In genomic region chr5:130710596-130710995, GRCh38 we compare ENCODE assay signal across 16 cellular contexts.
DNase-seq lines count a peak whose midpoint lies in the region; ATAC-seq and TF ChIP-seq lines count a peak whose summit lies in the region.
"Had no signal": no experiment of that assay in that cellular context is flagged by ENCODE, and none has a peak within 500 bp of the region (broad histone marks: within the 10 kb centered on the region; RNA-seq: fewer than 3 reads in every experiment).

No MANE protein-coding gene starts in this region.

- DNase-seq in mammary epithelial cell (no peak), islet precursor cell (peak; percentile 56), smooth muscle cell (lab: John Stamatoyannopoulos, UW; ENCODE audit: unreplicated experiment) (no peak), DMS 273 (lab: John Stamatoyannopoulos, UW; ENCODE audit: unreplicated experiment) (no peak), GM10266 (ENCODE audit: extremely low spot score) (no peak)
- DNase-seq: cortex of kidney, foreskin melanocyte, immature natural killer cell, NCI-H2107, NCI-H82, T-helper 17 cell had no signal

- H4K20me1 ChIP-seq in mammary epithelial cell (ENCODE audit: insufficient read depth, low read length) (no peaks in the 10 kb centered on the region), smooth muscle cell (ENCODE audit: low read depth) (no peaks in the 10 kb centered on the region)
- H4K20me1 ChIP-seq: BLaER1 treated with 17β-estradiol and CSF1 and Interleukin-3, amounts not matched to agents 10 nM and 100 nM had no signal

- H2AFZ ChIP-seq in mammary epithelial cell (ENCODE audit: low read depth, low read length) (peak overlapping the region; percentile 10), smooth muscle cell (ENCODE audit: low read depth) (peak overlapping the region; percentile 13)

- peaks cover 3% of the 10 kb centered on the region for H3F3A ChIP-seq in smooth muscle cell (ENCODE audit: low read depth)

- TF ChIP-seq CTCF in mammary epithelial cell (conservative IDR thresholded peaks at IDR 0.05 in 1 of 2, IDR thresholded peaks at IDR 0.05 in 1 of 2; ENCODE audit: extremely low read depth in 1 of 2, insufficient read depth in 1 of 2, low read depth in 1 of 2, low read length in 2 of 2) (no peak), smooth muscle cell (IDR thresholded peaks at IDR 0.05; ENCODE audit: borderline replicate concordance, insufficient read depth, poor library complexity, severe bottlenecking) (no peak), GM10266 (IDR thresholded peaks at IDR 0.05; ENCODE audit: control insufficient read depth, insufficient read depth, low read depth, missing control alignments) (no peak)

- in situ Hi-C loops in mammary epithelial cell (cut with MboI; ENCODE audit: low sequenced_read_pairs in 2 of 2) = loop anchor here in 1 of 2 donors (25.0 kb wide), 1 partner anchor 598 kb away; no protein-coding TSS in a partner anchor

- dilution Hi-C loops in mammary epithelial cell (cut with HindIII; ENCODE audit: low sequenced_read_pairs) = no loop called here

- H3K36me3 ChIP-seq in HUES48 (ENCODE audit: control insufficient read depth, insufficient read depth, low read length) (no peaks in the 10 kb centered on the region), mammary epithelial cell (ENCODE audit: insufficient read depth, low read length) (no peaks in the 10 kb centered on the region), smooth muscle cell (ENCODE audit: low read depth) (no peaks in the 10 kb centered on the region)
- H3K36me3 ChIP-seq: BLaER1 treated with 17β-estradiol and CSF1 and Interleukin-3, amounts not matched to agents 10 nM and 100 nM; thoracic aorta had no signal

- intact Hi-C loops in mammary epithelial cell (cut with micrococcal nuclease) = no loop called here

- H3K9ac ChIP-seq in HUES48 (ENCODE audit: low read depth, low read length) (no peak overlapping the region), mammary epithelial cell (ENCODE audit: insufficient read depth, low read length) (no peak overlapping the region), smooth muscle cell (ENCODE audit: low read depth) (no peak overlapping the region)
- H3K9ac ChIP-seq: BLaER1 treated with 17β-estradiol and CSF1 and Interleukin-3, amounts not matched to agents 10 nM and 100 nM had no signal

- no peaks in the 10 kb centered on the region for H3K79me2 ChIP-seq in mammary epithelial cell (ENCODE audit: insufficient read depth, low read length)
- no peaks in the 10 kb centered on the region for H3K79me2 ChIP-seq in smooth muscle cell (ENCODE audit: low read depth)

- H3K27ac ChIP-seq in HUES48 (ENCODE audit: low read depth, low read length) (peak overlapping the region; percentile 68), mammary epithelial cell (ENCODE audit: insufficient read depth, low read depth, low read length) (no peak overlapping the region), smooth muscle cell (ENCODE audit: low read depth) (peak overlapping the region; percentile 48)
- H3K27ac ChIP-seq: BLaER1 treated with 17β-estradiol and CSF1 and Interleukin-3, amounts not matched to agents 10 nM and 100 nM; thoracic aorta had no signal

- H3K4me1 ChIP-seq in HUES48 (ENCODE audit: control insufficient read depth, insufficient read depth, low read length) (peaks cover 24% of the 10 kb centered on the region), mammary epithelial cell (ENCODE audit: insufficient read depth, low read length) (no peaks in the 10 kb centered on the region), smooth muscle cell (ENCODE audit: low read depth) (peaks cover 3% of the 10 kb centered on the region)

- no TSS peak for BruUV-seq in mammary epithelial cell (replicated peaks; lab: Mats Ljungman, UMichigan)

- H3K4me2 ChIP-seq in mammary epithelial cell (ENCODE audit: insufficient read depth, low read depth, low read length) (no peak overlapping the region), smooth muscle cell (peak overlapping the region; percentile 27)
- H3K4me2 ChIP-seq: BLaER1 treated with 17β-estradiol and CSF1 and Interleukin-3, amounts not matched to agents 10 nM and 100 nM had no signal

- H3K27me3 ChIP-seq in HUES48 (ENCODE audit: control insufficient read depth, insufficient read depth, low read length) (no peaks in the 10 kb centered on the region), mammary epithelial cell (ENCODE audit: insufficient read depth, low read length) (no peaks in the 10 kb centered on the region), smooth muscle cell (ENCODE audit: low read depth) (no peaks in the 10 kb centered on the region)
- H3K27me3 ChIP-seq: BLaER1 treated with 17β-estradiol and CSF1 and Interleukin-3, amounts not matched to agents 10 nM and 100 nM had no signal

- H3K9me3 ChIP-seq in HUES48 (ENCODE audit: control insufficient read depth, insufficient read depth, low read length) = no peaks in the 10 kb centered on the region
- no peaks in the 10 kb centered on the region for H3K9me3 ChIP-seq in mammary epithelial cell (replicated peaks; ENCODE audit: insufficient read depth, low read length)
- no peaks in the 10 kb centered on the region for H3K9me3 ChIP-seq in smooth muscle cell (replicated peaks; ENCODE audit: low read depth)
- H3K9me3 ChIP-seq: BLaER1 treated with 17β-estradiol and CSF1 and Interleukin-3, amounts not matched to agents 10 nM and 100 nM; thoracic aorta had no signal

- CTCF ChIA-PET in mammary epithelial cell (lab: Charles Lee; ENCODE audit: low non-redundant PET) = no interaction called here

- 79% methylated on average over 4 of the region's 4 CpGs for whole genome bisulfite sequencing in mammary epithelial cell (ENCODE audit: low coverage, missing lambda C conversion rate)
- 33% methylated on average over 4 of the region's 4 CpGs for WGBS in smooth muscle cell (ENCODE audit: low lambda C conversion rate)

- ATAC-seq in GM18502 (IDR thresholded peaks at IDR 0.05; ENCODE audit: poor library complexity, unreplicated experiment) = no peak
- ATAC-seq: activated naive CD4-positive, alpha-beta T cell treated with anti-CD3 and anti-CD28 coated beads, Interleukin-2, amount 50 U/mL, for 72 hours; T-helper 17 cell had no signal

- H3K4me3 ChIP-seq in HUES48 (ENCODE audit: low read depth, low read length) (no peak overlapping the region), mammary epithelial cell (replicated peaks in 1 of 3; ENCODE audit: insufficient read depth in 1 of 3, low read depth in 2 of 3, low read length in 3 of 3) (no peak overlapping the region), smooth muscle cell (no peak overlapping the region)
- H3K4me3 ChIP-seq: BLaER1 treated with 17β-estradiol and CSF1 and Interleukin-3, amounts not matched to agents 10 nM and 100 nM; thoracic aorta had no signal
